ENCODE assay signal across 19 cellular contexts in the genomic region with DNA sequence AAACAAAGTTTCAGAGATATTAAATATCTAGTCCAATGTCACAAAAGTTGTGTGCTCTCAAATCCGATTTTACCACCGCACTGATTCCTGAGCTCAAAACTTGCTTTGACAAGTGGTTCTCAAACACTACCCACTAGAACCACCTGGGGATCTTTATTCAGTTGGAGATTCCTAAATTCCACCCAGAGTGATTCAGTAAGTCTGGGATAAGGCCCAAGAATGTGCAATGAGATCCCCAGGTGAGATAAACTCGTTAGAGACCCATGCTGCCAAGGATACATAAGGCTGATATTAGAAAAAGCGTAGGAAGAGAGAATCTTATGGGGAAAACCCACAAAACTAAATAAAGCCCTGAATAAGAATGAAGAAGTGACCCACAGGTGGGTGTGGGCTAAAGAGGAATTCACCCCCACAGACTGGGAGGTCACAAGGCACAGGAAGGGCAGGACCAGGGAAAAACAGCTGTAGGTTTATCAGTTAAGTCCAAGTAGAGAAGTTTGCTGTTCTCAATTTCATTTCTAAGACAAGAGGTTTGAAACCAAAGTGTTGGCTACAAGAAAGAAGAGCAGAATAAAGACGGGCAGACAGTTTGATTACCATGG. TPM values are rescaled to one million over a fixed set of nuclear protein-coding genes. Genes with fewer than 3 reads are reported as not detected.
DNase-seq lines count a peak whose midpoint lies in the region; ATAC-seq and TF ChIP-seq lines count a peak whose summit lies in the region.
"Had no signal": no experiment of that assay in that cellular context is flagged by ENCODE, and none has a peak within 500 bp of the region (broad histone marks: within the 10 kb centered on the region; RNA-seq: fewer than 3 reads in every experiment).

No MANE protein-coding gene starts in this region.

- no peak overlapping the region for H3K14ac ChIP-seq in trophoblast cell (ENCODE audit: low read length)

- H3K36me3 Mint-ChIP-seq in Caco-2 (ENCODE audit: insufficient read depth, unreplicated experiment), result no peaks in the 10 kb centered on the region
- H3K36me3 Mint-ChIP-seq: natural killer cell had no signal

- TF ChIP-seq CTCF in PC-3 (conservative IDR thresholded peaks at IDR 0.05; ENCODE audit: low read depth, low read length) (no peak), GM13977 (IDR thresholded peaks at IDR 0.05; ENCODE audit: extremely low read depth, insufficient read depth, missing control alignments) (no peak), Caco-2 (IDR thresholded peaks at IDR 0.05; ENCODE audit: insufficient read depth in 1 of 2, low read depth in 1 of 2, low read length in 1 of 2, severe bottlenecking in 1 of 2, unreplicated experiment in 1 of 2) (no peak)

- peaks cover 7% of the 10 kb centered on the region for H3F3A ChIP-seq in PC-3 (ENCODE audit: low read length, unreplicated experiment)

- no TSS peak for BruUV-seq in PC-3 (replicated peaks; lab: Mats Ljungman, UMichigan)
- BruUV-seq in Caco-2 (replicated peaks; lab: Mats Ljungman, UMichigan), result no TSS peak

- H3K79me1 ChIP-seq in trophoblast cell (ENCODE audit: low read length), result no peaks in the 10 kb centered on the region

- in situ Hi-C loops in GM13977 (cut with MboI; ENCODE audit: low pct_unique_long_range_greater_than_20kb, low sequenced_read_pairs, unreplicated experiment), result loop anchor here (25.0 kb wide), 1 partner anchor 411 kb away; the partner anchor contains the start of gene HOMER2

- H3K4me3 ChIP-seq in PC-3 (ENCODE audit: low read length) (no peak overlapping the region), trophoblast cell (ENCODE audit: low read depth, low read length) (no peak overlapping the region), Caco-2 (ENCODE audit: low read depth, low read length) (no peak overlapping the region)
- H3K4me3 ChIP-seq: BLaER1, skin epidermis, tibial artery had no signal

- H3K4ac ChIP-seq in trophoblast cell (ENCODE audit: low read depth, low read length), result no peak overlapping the region

- no peak overlapping the region for H3K4me3 Mint-ChIP-seq in Caco-2 (ENCODE audit: unreplicated experiment)
- H3K4me3 Mint-ChIP-seq: activated naive CD4-positive, alpha-beta T cell treated with anti-CD3 and anti-CD28 coated beads for 36 hours; natural killer cell had no signal

- DNase-seq in PC-3, result peak; percentile 84
- peak; percentile 57 to 73 for DNase-seq in trophoblast cell
- no peak for DNase-seq in GM13977 (ENCODE audit: low spot score)
- DNase-seq in Caco-2, result no peak
- DNase-seq: activated CD4-positive, alpha-beta T cell treated with anti-CD3 and anti-CD28 coated beads for 48 hours; activated naive CD4-positive, alpha-beta T cell treated with anti-CD3 and anti-CD28 coated beads for 36 hours; cortex of kidney; DMS53; erythroblast; natural killer cell; NCI-H1694; NCI-H446 treated with DMSO at 0.1 percent for 48 hours; tibial artery had no signal

- H3K4me1 Mint-ChIP-seq in Caco-2 (ENCODE audit: low read depth, unreplicated experiment), result no peaks in the 10 kb centered on the region
- H3K4me1 Mint-ChIP-seq: natural killer cell had no signal

- POLR2A ChIA-PET in PC-3 (lab: Charles Lee; ENCODE audit: unreplicated experiment), result no interaction called here
- POLR2A ChIA-PET in Caco-2 (lab: Charles Lee), result no interaction called here

- H2BK5ac ChIP-seq in trophoblast cell (ENCODE audit: low read depth, low read length, poor library complexity), result no peak overlapping the region

- H3K9ac ChIP-seq in PC-3 (ENCODE audit: low read length), result no peak overlapping the region
- H3K9ac ChIP-seq in trophoblast cell (ENCODE audit: low read length), result no peak overlapping the region
- H3K9ac ChIP-seq: BLaER1 had no signal

- H3K27ac Mint-ChIP-seq in Caco-2 (ENCODE audit: unreplicated experiment), result no peak overlapping the region
- H3K27ac Mint-ChIP-seq: activated naive CD4-positive, alpha-beta T cell treated with anti-CD3 and anti-CD28 coated beads for 36 hours; natural killer cell had no signal

- no peak overlapping the region for H3K18ac ChIP-seq in trophoblast cell (ENCODE audit: low read length)

- no peaks in the 10 kb centered on the region for H3K27me3 Mint-ChIP-seq in Caco-2 (ENCODE audit: insufficient read depth, unreplicated experiment)

- no peak overlapping the region for H2BK120ac ChIP-seq in trophoblast cell (ENCODE audit: insufficient read depth, low read length, poor library complexity)

- CTCF ChIA-PET in PC-3 (lab: Charles Lee) (interaction anchor here (0.7 kb wide), 1 partner anchor 198 kb away, joined by 4 read pairs; no protein-coding TSS in a partner anchor), Caco-2 (lab: Charles Lee) (no interaction called here)

- ATAC-seq in GM19023 (IDR thresholded peaks at IDR 0.05; ENCODE audit: unreplicated experiment) (peak; percentile 64), HG02678 (IDR thresholded peaks at IDR 0.05; ENCODE audit: unreplicated experiment) (peak; percentile 44), PC-3 (peak; percentile 80), HG02981 (IDR thresholded peaks at IDR 0.05; ENCODE audit: unreplicated experiment) (no peak), HG03469 (IDR thresholded peaks at IDR 0.05; ENCODE audit: unreplicated experiment) (no peak)
- ATAC-seq: natural killer cell had no signal

- no peak overlapping the region for H4K8ac ChIP-seq in trophoblast cell (ENCODE audit: low read depth, low read length)

- WGBS in trophoblast cell (ENCODE audit: extremely low coverage, insufficient coverage, insufficient read length), result no CpG with 5 or more reads among the region's 5 CpGs

- no peaks in the 10 kb centered on the region for H4K20me1 ChIP-seq in PC-3 (ENCODE audit: low read length)
- H4K20me1 ChIP-seq: BLaER1 had no signal

- H3K9me3 Mint-ChIP-seq in Caco-2 (ENCODE audit: unreplicated experiment), result no peaks in the 10 kb centered on the region
- H3K9me3 Mint-ChIP-seq: activated naive CD4-positive, alpha-beta T cell treated with anti-CD3 and anti-CD28 coated beads for 36 hours; natural killer cell had no signal

- peaks cover 11% of the 10 kb centered on the region for H3K4me1 ChIP-seq in PC-3 (ENCODE audit: insufficient read depth, low read length)
- H3K4me1 ChIP-seq in trophoblast cell (ENCODE audit: control insufficient read depth in 1 of 2, insufficient read depth in 2 of 2, low read length in 2 of 2), result peaks cover 0 to 5% of the 10 kb centered on the region in 2 experiments
- no peaks in the 10 kb centered on the region for H3K4me1 ChIP-seq in Caco-2
- H3K4me1 ChIP-seq: BLaER1, tibial artery had no signal

- H4K12ac ChIP-seq in trophoblast cell (ENCODE audit: low read depth, low read length), result no peak overlapping the region

- intact Hi-C loops in PC-3 (cut with micrococcal nuclease) (no loop called here), Caco-2 (cut with micrococcal nuclease; ENCODE audit: unreplicated experiment) (no loop called here)

- H2AK5ac ChIP-seq in trophoblast cell (ENCODE audit: low read length), result no peak overlapping the region

- H3K9me2 ChIP-seq in PC-3 (replicated peaks; ENCODE audit: low read length), result no peaks in the 10 kb centered on the region

- H2AFZ ChIP-seq in PC-3 (ENCODE audit: low read length), result no peak overlapping the region
- H2AFZ ChIP-seq in trophoblast cell (ENCODE audit: insufficient read depth, low read length, poor library complexity), result no peak overlapping the region

- no peak overlapping the region for H4K91ac ChIP-seq in trophoblast cell (ENCODE audit: low read depth, low read length)

- no peak overlapping the region for H2BK12ac ChIP-seq in trophoblast cell (ENCODE audit: low read length)

- H3K27ac ChIP-seq in PC-3 (ENCODE audit: low read length) (no peak overlapping the region), trophoblast cell (ENCODE audit: low read depth, low read length) (no peak overlapping the region)
- H3K27ac ChIP-seq: BLaER1, tibial artery had no signal

- H3K79me2 ChIP-seq in PC-3 (ENCODE audit: low read length), result no peaks in the 10 kb centered on the region
- H3K79me2 ChIP-seq in trophoblast cell (ENCODE audit: control insufficient read depth, insufficient read depth, low read length, poor library complexity), result no peaks in the 10 kb centered on the region

- H3K9me3 ChIP-seq in PC-3 (ENCODE audit: low read length) (no peaks in the 10 kb centered on the region), trophoblast cell (ENCODE audit: insufficient read depth, low read depth, low read length) (no peaks in the 10 kb centered on the region), Caco-2 (no peaks in the 10 kb centered on the region)
- H3K9me3 ChIP-seq: BLaER1, tibial artery had no signal

- H3K23ac ChIP-seq in trophoblast cell (ENCODE audit: low read length), result no peak overlapping the region

- peak overlapping the region; percentile 12; the same call in 1 of the 2 replicates for H3K4me2 ChIP-seq in PC-3 (ENCODE audit: low read length)
- H3K4me2 ChIP-seq in trophoblast cell (ENCODE audit: low read length), result no peak overlapping the region
- H3K4me2 ChIP-seq: BLaER1 had no signal

- no peaks in the 10 kb centered on the region for H3K36me3 ChIP-seq in PC-3 (ENCODE audit: low read depth, low read length)
- H3K36me3 ChIP-seq in trophoblast cell (ENCODE audit: control insufficient read depth in 1 of 2, insufficient read depth in 2 of 2, low read length in 2 of 2), result no peaks in the 10 kb centered on the region
- H3K36me3 ChIP-seq in Caco-2 (ENCODE audit: control insufficient read depth, insufficient read depth, low read length), result no peaks in the 10 kb centered on the region
- H3K36me3 ChIP-seq: BLaER1 had no signal

- H3K27me3 ChIP-seq in PC-3 (ENCODE audit: low read length) (no peaks in the 10 kb centered on the region), trophoblast cell (ENCODE audit: insufficient read depth, low read length) (no peaks in the 10 kb centered on the region), Caco-2 (replicated peaks; ENCODE audit: control insufficient read depth, insufficient read depth, low read length) (no peaks in the 10 kb centered on the region)
- H3K27me3 ChIP-seq: BLaER1, tibial artery had no signal

RNA-seq across cellular contexts. Expression of gene RPS17, which starts 11.5 kb away (rescaled TPM):
- total RNA-seq in PC-3 (2014; rRNA removed), result 2,156 and 3,194 TPM in 2 replicates
- polyA plus RNA-seq in trophoblast cell (2013), result 2,884 and 3,138 TPM in 2 replicates
- total RNA-seq in Caco-2 (2022), result 1,992 and 2,047 TPM in 2 replicates

Comparison
In these comparisons a context has a peak if more than half of its experiments do, and no peak if none do; other contexts are left out.
1. ATAC-seq: peak in GM19023 (single experiment), HG02678 (single experiment) and PC-3 (single experiment); none in HG02981 (single experiment) and HG03469 (single experiment).
2. DNase-seq: peak in PC-3 (single experiment) and trophoblast cell (2 of 2); none in GM13977 (single experiment) and Caco-2 (0 of 2).